26 cellular contexts compared by ENCODE assay signal in genomic region chr14:23580152-23580926, GRCh38. TPM values are rescaled to one million over a fixed set of nuclear protein-coding genes. Genes with fewer than 3 reads are reported as not detected.
DNase-seq lines count a peak whose midpoint lies in the region; ATAC-seq, FAIRE-seq and TF ChIP-seq lines count a peak whose summit lies in the region.
"Had no signal": no experiment of that assay in that cellular context is flagged by ENCODE, and none has a peak within 500 bp of the region (broad histone marks: within the 10 kb centered on the region; RNA-seq: fewer than 3 reads in every experiment).

No MANE protein-coding gene starts in this region.

- H3K27ac Mint-ChIP-seq in stimulated activated naive CD8-positive, alpha-beta T cell treated with anti-CD3 and anti-CD28 coated beads, Interleukin-15, amount 100 ng/mL, for 72 hours, result no peak overlapping the region
- no peak overlapping the region for H3K27ac Mint-ChIP-seq in type B pancreatic cell
- H3K27ac Mint-ChIP-seq: CD4-positive, alpha-beta memory T cell had no signal

- H3K9me3 Mint-ChIP-seq in stimulated activated naive CD8-positive, alpha-beta T cell treated with anti-CD3 and anti-CD28 coated beads, Interleukin-15, amount 100 ng/mL, for 72 hours, result no peaks in the 10 kb centered on the region
- H3K9me3 Mint-ChIP-seq in type B pancreatic cell, result no peaks in the 10 kb centered on the region
- H3K9me3 Mint-ChIP-seq: CD4-positive, alpha-beta memory T cell had no signal

- FAIRE-seq in H1 (lab: Jason Lieb, UNC), result no peak
- FAIRE-seq: H54 had no signal

- no peaks in the 10 kb centered on the region for H3K36me3 Mint-ChIP-seq in type B pancreatic cell
- H3K36me3 Mint-ChIP-seq: CD4-positive, alpha-beta memory T cell had no signal

- no peak overlapping the region for H2AK5ac ChIP-seq in H1 (ENCODE audit: low read depth, low read length)

- H2BK120ac ChIP-seq in H1 (replicated peaks; ENCODE audit: low read depth, low read length), result no peak overlapping the region

- H3K9ac ChIP-seq in H1 (replicated peaks in 1 of 4; ENCODE audit: extremely low read depth in 1 of 4, low read depth in 3 of 4, low read length in 3 of 4), result no peak overlapping the region
- H3K9ac ChIP-seq: BLaER1 had no signal

- H3K18ac ChIP-seq in H1 (ENCODE audit: extremely low read depth, low read length), result no peak overlapping the region; the same call in none of the 2 replicates

- no peak for TF ChIP-seq POLR2A in H1 (IDR thresholded peaks at IDR 0.05; ENCODE audit: control extremely low read depth in 1 of 2, low read depth in 2 of 2, low read length in 2 of 2)

- peaks cover 18% of the 10 kb centered on the region; the same call in 1 of the 2 replicates for H3K23me2 ChIP-seq in H1 (ENCODE audit: low read depth, low read length)

- H2BK12ac ChIP-seq in H1 (ENCODE audit: low read depth, low read length), result peak overlapping the region; percentile 80; the same call in 1 of the 2 replicates

- no peak for DNase-seq in stimulated activated naive CD8-positive, alpha-beta T cell treated with anti-CD3 and anti-CD28 coated beads, Interleukin-15, amount 100 ng/mL, for 72 hours
- DNase-seq in stimulated activated naive CD8-positive, alpha-beta T cell treated with anti-CD3 and anti-CD28 coated beads, Interleukin-15, Interleukin-2, amounts not matched to agents 100 U/mL and 50 U/mL, for 24 hours, result no peak
- DNase-seq in H1 (ENCODE audit: low read depth in 1 of 2, low spot score in 2 of 2), result no peak
- DNase-seq in mesenteric fat pad (ENCODE audit: low spot score), result peak; percentile 45
- peak; percentile 65 for DNase-seq in type B pancreatic cell (ENCODE audit: extremely low spot score, unreplicated experiment)
- no peak for DNase-seq in NCI-H526 treated with DMSO at 0.1 percent for 48 hours (lab: John Stamatoyannopoulos, UW)
- DNase-seq in NCI-H2171 (lab: John Stamatoyannopoulos, UW), result no peak
- DNase-seq: Calu3; CD4-positive, alpha-beta memory T cell; GF-D8; IMR-90; Karpas-422; MG63; NCI-H1048; NCI-H1436; NCI-H2029; NCI-H2171 treated with DMSO at 0.1 percent for 48 hours; NCI-H446; NCI-H69; SJCRH30 had no signal

- ATAC-seq in stimulated activated naive CD8-positive, alpha-beta T cell treated with anti-CD3 and anti-CD28 coated beads, Interleukin-15, amount 100 ng/mL, for 72 hours, result peak; percentile 19
- ATAC-seq in stimulated activated naive CD8-positive, alpha-beta T cell treated with anti-CD3 and anti-CD28 coated beads, Interleukin-15, Interleukin-2, amounts not matched to agents 100 U/mL and 50 U/mL, for 24 hours, result no peak
- ATAC-seq in HG03432 (IDR thresholded peaks at IDR 0.05; ENCODE audit: unreplicated experiment), result no peak
- ATAC-seq: Panc1 had no signal

- H3K56ac ChIP-seq in H1 (replicated peaks; ENCODE audit: insufficient read length, low read depth, low read length), result no peak overlapping the region

- H3K4me3 Mint-ChIP-seq in stimulated activated naive CD8-positive, alpha-beta T cell treated with anti-CD3 and anti-CD28 coated beads, Interleukin-15, amount 100 ng/mL, for 72 hours, result no peak overlapping the region
- no peak overlapping the region for H3K4me3 Mint-ChIP-seq in type B pancreatic cell
- H3K4me3 Mint-ChIP-seq: CD4-positive, alpha-beta memory T cell had no signal

- peak overlapping the region; percentile 77; the same call in 1 of the 2 replicates for H2BK15ac ChIP-seq in H1 (ENCODE audit: low read length)

- H4K91ac ChIP-seq in H1 (replicated peaks; ENCODE audit: insufficient read length, low read length), result no peak overlapping the region

- H3K23ac ChIP-seq in H1 (ENCODE audit: insufficient read length), result no peak overlapping the region

- H3K36me3 ChIP-seq in H1 (ENCODE audit: control insufficient read depth in 2 of 4, insufficient read depth in 4 of 4, low read length in 3 of 4), result peaks cover 0 to 4% (median 0%) of the 10 kb centered on the region in 4 experiments; a peak in 1 of 8 replicates
- H3K36me3 ChIP-seq: BLaER1, MG63, SJCRH30 had no signal

- CTCF ChIA-PET in H1 (lab: Charles Lee; ENCODE audit: partially characterized antibody), result interaction anchor here (1.1 to 2.4 kb wide), 10 partner anchors 9 to 500 kb away, joined by 3 to 7 read pairs (median 4); no protein-coding TSS in a partner anchor

- POLR2A ChIA-PET in H1 (lab: Charles Lee; ENCODE audit: partially characterized antibody), result interaction anchor here (0.6 to 3.8 kb wide), 5 partner anchors 12 to 114 kb away, joined by 3 to 14 read pairs (median 6); partner anchors contain the start of gene AP1G2

- H3K79me1 ChIP-seq in H1 (ENCODE audit: low read depth, low read length), result no peaks in the 10 kb centered on the region

- TF ChIP-seq EP300 in H1 (IDR thresholded peaks at IDR 0.05; ENCODE audit: borderline replicate concordance in 1 of 2, low read depth in 2 of 2, low read length in 2 of 2), result no peak

- H3K14ac ChIP-seq in H1 (ENCODE audit: insufficient read length), result no peak overlapping the region

- H3K79me2 ChIP-seq in H1 (ENCODE audit: control insufficient read depth in 1 of 2, insufficient read depth in 2 of 2, low read length in 2 of 2), result no peaks in the 10 kb centered on the region

- no peaks in the 10 kb centered on the region; a peak in 1 of 4 replicates for H3K9me3 ChIP-seq in H1 (ENCODE audit: insufficient read depth in 2 of 2, low read depth in 1 of 2, low read length in 1 of 2)
- H3K9me3 ChIP-seq: MG63, SJCRH30 had no signal

- TF ChIP-seq CTCF in H1 (IDR thresholded peaks at IDR 0.05; ENCODE audit: control extremely low read depth in 1 of 3, insufficient read depth in 1 of 3, low read depth in 1 of 3, low read length in 3 of 3) (no peak), type B pancreatic cell (conservative IDR thresholded peaks at IDR 0.05) (no peak)

- H2AFZ ChIP-seq in H1 (ENCODE audit: low read length), result no peak overlapping the region; the same call in 1 of the 2 replicates

- TF ChIP-seq RAD21 in H1 (IDR thresholded peaks at IDR 0.05 in 1 of 2, conservative IDR thresholded peaks at IDR 0.05 in 1 of 2; ENCODE audit: low read depth in 2 of 2, low read length in 2 of 2), result no peak

- H3K4ac ChIP-seq in H1 (replicated peaks; ENCODE audit: insufficient read length, low read depth, low read length), result no peak overlapping the region

- H2BK20ac ChIP-seq in H1 (ENCODE audit: low read length), result no peak overlapping the region

- peak overlapping the region; percentile 4; the same call in 1 of the 2 replicates for H4K8ac ChIP-seq in H1 (ENCODE audit: extremely low read depth, insufficient read depth, low read length)

- peaks cover 5 to 13% (median 9%) of the 10 kb centered on the region in 4 experiments; a peak in 6 of 7 replicates for H3K4me1 ChIP-seq in H1 (replicated peaks in 1 of 4; ENCODE audit: control insufficient read depth in 3 of 4, insufficient read depth in 4 of 4, low read length in 3 of 4)
- H3K4me1 ChIP-seq: SJCRH30 had no signal

- peak overlapping the region in 1 of 2 experiments; percentile 1; a peak in 1 of 4 replicates for H3K4me2 ChIP-seq in H1 (ENCODE audit: insufficient read depth in 1 of 2, low read depth in 2 of 2, low read length in 2 of 2)
- H3K4me2 ChIP-seq: BLaER1 had no signal

- H2BK5ac ChIP-seq in H1 (ENCODE audit: low read depth, low read length), result no peak overlapping the region

- peaks cover 33% of the 10 kb centered on the region for H3K4me1 Mint-ChIP-seq in stimulated activated naive CD8-positive, alpha-beta T cell treated with anti-CD3 and anti-CD28 coated beads, Interleukin-15, amount 100 ng/mL, for 72 hours
- H3K4me1 Mint-ChIP-seq in type B pancreatic cell (ENCODE audit: unreplicated experiment), result no peaks in the 10 kb centered on the region

- no peak overlapping the region for H3K4me3 ChIP-seq in H1 (ENCODE audit: extremely low read depth in 1 of 4, insufficient read depth in 2 of 4, low read depth in 3 of 4, low read length in 4 of 4)
- H3K4me3 ChIP-seq: BLaER1, MG63, SJCRH30 had no signal

- H4K20me1 ChIP-seq in H1 (replicated peaks in 1 of 2; ENCODE audit: control insufficient read depth in 1 of 2, insufficient read depth in 2 of 2, low read length in 2 of 2), result peaks cover 2% of the 10 kb centered on the region in 2 experiments
- H4K20me1 ChIP-seq: BLaER1 had no signal

- H3K27ac ChIP-seq in H1 (ENCODE audit: low read depth, low read length), result no peak overlapping the region
- H3K27ac ChIP-seq: BLaER1, SJCRH30 had no signal

- 92% methylated on average over 15 of the region's 24 CpGs; no CpG with 5 or more reads in 1 of the 2 experiments for WGBS in H1 (ENCODE audit: extremely low coverage in 1 of 2, insufficient coverage in 1 of 2, insufficient read length in 1 of 2, insufficient replicate concordance in 2 of 2, low coverage in 1 of 2, low lambda C conversion rate in 2 of 2, missing lambda C conversion rate in 1 of 2), 2 experiments

- peaks cover 14 to 25% (median 20%) of the 10 kb centered on the region in 4 experiments; a peak in 6 of 7 replicates for H3K27me3 ChIP-seq in H1 (replicated peaks in 1 of 4; ENCODE audit: control insufficient read depth in 3 of 4, extremely low read depth in 1 of 4, insufficient read depth in 3 of 4, low read length in 3 of 4)
- H3K27me3 ChIP-seq: MG63, SJCRH30 had no signal

- no peak overlapping the region for H4K5ac ChIP-seq in H1 (ENCODE audit: insufficient read length, low read depth, low read length)

- peaks cover 62% of the 10 kb centered on the region for H3K27me3 Mint-ChIP-seq in stimulated activated naive CD8-positive, alpha-beta T cell treated with anti-CD3 and anti-CD28 coated beads, Interleukin-15, amount 100 ng/mL, for 72 hours
- peaks cover 65% of the 10 kb centered on the region for H3K27me3 Mint-ChIP-seq in type B pancreatic cell

RNA-seq across cellular contexts. Expression of gene JPH4, which starts 1.7 kb away (rescaled TPM):
- 46.4 and 46.7 TPM in 2 replicates for total RNA-seq in H1 (2021; fragmentation: NEBNext Ultra II Directional; extraction: Animal tissue kit (Norgen Biotek cat#: 25700))
- 23.9 and 35.0 TPM in 2 replicates for polyA plus RNA-seq in H1 (2011; rRNA removed)
- 31.2 TPM for polyA plus RNA-seq in H1 (2011; cell fraction: cytosol; rRNA removed)
- 48.6 TPM for polyA plus RNA-seq in H1 (2011; cell fraction: nucleus; rRNA removed)
- 20.3 to 33.0 TPM (median 27.2 TPM) in 4 replicates for polyA plus RNA-seq in H1 (2012, experiment 1 of 2)
- 23.3 TPM for polyA plus RNA-seq in H1 (2012, experiment 2 of 2)
- 23.9 TPM for polyA plus RNA-seq in H1 (2013, experiment 1 of 2)
- 23.3 TPM for polyA plus RNA-seq in H1 (2013, experiment 2 of 2)
- 11.2 and 13.2 TPM in 2 replicates for polyA minus RNA-seq in H1 (2011; rRNA and poly(A)+ RNA removed)
- 19.1 TPM for polyA minus RNA-seq in H1 (2011; cell fraction: cytosol; rRNA and poly(A)+ RNA removed)
- polyA minus RNA-seq in H1 (2011; cell fraction: nucleus; rRNA and poly(A)+ RNA removed), result 24.3 TPM
- total RNA-seq in mesenteric fat pad, result 1.1 TPM
- 0.33 and 8.3 TPM in 2 replicates for total RNA-seq in type B pancreatic cell (ENCODE audit: low replicate concordance)
- total RNA-seq: A673; Calu3; CD4-positive, alpha-beta memory T cell; HT-29; IMR-90 had no signal
- polyA plus RNA-seq: IMR-90 had no signal

RNA-seq across cellular contexts. Expression of gene AP1G2, which starts 12.7 kb away (rescaled TPM):
- total RNA-seq in H1 (2021; fragmentation: NEBNext Ultra II Directional; extraction: Animal tissue kit (Norgen Biotek cat#: 25700)), result 70.1 and 70.9 TPM in 2 replicates
- 134 and 162 TPM in 2 replicates for polyA plus RNA-seq in H1 (2011; rRNA removed)
- 149 TPM for polyA plus RNA-seq in H1 (2011; cell fraction: cytosol; rRNA removed)
- polyA plus RNA-seq in H1 (2011; cell fraction: nucleus; rRNA removed), result 1,259 TPM
- 88.4 to 117 TPM (median 102 TPM) in 4 replicates for polyA plus RNA-seq in H1 (2012, experiment 1 of 2)
- polyA plus RNA-seq in H1 (2012, experiment 2 of 2), result 65.4 TPM
- polyA plus RNA-seq in H1 (2013, experiment 1 of 2), result 65.1 TPM
- polyA plus RNA-seq in H1 (2013, experiment 2 of 2), result 60.0 TPM
- 116 and 124 TPM in 2 replicates for polyA minus RNA-seq in H1 (2011; rRNA and poly(A)+ RNA removed)
- polyA minus RNA-seq in H1 (2011; cell fraction: cytosol; rRNA and poly(A)+ RNA removed), result 57.8 TPM
- 206 TPM for polyA minus RNA-seq in H1 (2011; cell fraction: nucleus; rRNA and poly(A)+ RNA removed)
- total RNA-seq in mesenteric fat pad (32.8 TPM), type B pancreatic cell (ENCODE audit: low replicate concordance) (156 and 170 TPM in 2 replicates)
- total RNA-seq: SJCRH30 had no signal

RNA-seq across cellular contexts. Expression of gene THTPA, which starts 24.3 kb away (rescaled TPM):
- total RNA-seq in H1 (2021; fragmentation: NEBNext Ultra II Directional; extraction: Animal tissue kit (Norgen Biotek cat#: 25700)), result 14.8 and 16.6 TPM in 2 replicates
- polyA plus RNA-seq in H1 (2011; rRNA removed), result 19.0 and 23.4 TPM in 2 replicates
- polyA plus RNA-seq in H1 (2011; cell fraction: cytosol; rRNA removed), result 16.2 TPM
- polyA plus RNA-seq in H1 (2011; cell fraction: nucleus; rRNA removed), result 16.0 TPM
- 14.7 to 21.8 TPM (median 19.2 TPM) in 4 replicates for polyA plus RNA-seq in H1 (2012, experiment 1 of 2)
- 25.1 TPM for polyA plus RNA-seq in H1 (2012, experiment 2 of 2)
- 7.0 TPM for polyA plus RNA-seq in H1 (2013, experiment 1 of 2)
- polyA plus RNA-seq in H1 (2013, experiment 2 of 2), result 8.4 TPM
- polyA minus RNA-seq in H1 (2011; rRNA and poly(A)+ RNA removed), result 16.4 and 30.4 TPM in 2 replicates
- 6.2 TPM for polyA minus RNA-seq in H1 (2011; cell fraction: cytosol; rRNA and poly(A)+ RNA removed)
- 14.0 TPM for polyA minus RNA-seq in H1 (2011; cell fraction: nucleus; rRNA and poly(A)+ RNA removed)
- total RNA-seq in mesenteric fat pad (16.7 TPM), type B pancreatic cell (ENCODE audit: low replicate concordance) (14.3 and 16.4 TPM in 2 replicates)

RNA-seq across cellular contexts. Expression of gene ZFHX2, which starts 28.8 kb away (rescaled TPM):
- 27.0 and 28.6 TPM in 2 replicates for total RNA-seq in H1 (2021; fragmentation: NEBNext Ultra II Directional; extraction: Animal tissue kit (Norgen Biotek cat#: 25700))
- 2.7 and 3.7 TPM in 2 replicates for polyA plus RNA-seq in H1 (2011; rRNA removed)
- 1.7 TPM for polyA plus RNA-seq in H1 (2011; cell fraction: cytosol; rRNA removed)
- 7.3 TPM for polyA plus RNA-seq in H1 (2011; cell fraction: nucleus; rRNA removed)
- polyA plus RNA-seq in H1 (2012, experiment 1 of 2), result 14.7 to 22.4 TPM (median 19.8 TPM) in 4 replicates
- 7.9 TPM for polyA plus RNA-seq in H1 (2012, experiment 2 of 2)
- 13.2 TPM for polyA plus RNA-seq in H1 (2013, experiment 1 of 2)
- 12.1 TPM for polyA plus RNA-seq in H1 (2013, experiment 2 of 2)
- 6.0 and 8.5 TPM in 2 replicates for polyA minus RNA-seq in H1 (2011; rRNA and poly(A)+ RNA removed)
- 15.5 TPM for polyA minus RNA-seq in H1 (2011; cell fraction: cytosol; rRNA and poly(A)+ RNA removed)
- 13.7 TPM for polyA minus RNA-seq in H1 (2011; cell fraction: nucleus; rRNA and poly(A)+ RNA removed)
- total RNA-seq in mesenteric fat pad (3.1 TPM), type B pancreatic cell (ENCODE audit: low replicate concordance) (5.6 and 11.1 TPM in 2 replicates)
- polyA plus RNA-seq: CD4-positive, alpha-beta memory T cell had no signal

RNA-seq across cellular contexts. Expression of gene DHRS2, which starts 55.8 kb away (rescaled TPM):
- 0.44 and 1.1 TPM in 2 replicates for total RNA-seq in H1 (2021; fragmentation: NEBNext Ultra II Directional; extraction: Animal tissue kit (Norgen Biotek cat#: 25700))
- 3.5 and 4.4 TPM in 2 replicates for polyA plus RNA-seq in H1 (2011; rRNA removed)
- polyA plus RNA-seq in H1 (2011; cell fraction: cytosol; rRNA removed), result 6.2 TPM
- polyA plus RNA-seq in H1 (2011; cell fraction: nucleus; rRNA removed), result 5.7 TPM
- 0.91 to 2.7 TPM (median 1.8 TPM) in 4 replicates for polyA plus RNA-seq in H1 (2012, experiment 1 of 2)
- polyA plus RNA-seq in H1 (2012, experiment 2 of 2), result 0.72 TPM
- polyA plus RNA-seq in H1 (2013, experiment 1 of 2), result 1.5 TPM
- polyA plus RNA-seq in H1 (2013, experiment 2 of 2), result 1.2 TPM
- 4.0 and 4.9 TPM in 2 replicates for polyA minus RNA-seq in H1 (2011; rRNA and poly(A)+ RNA removed)
- 0.81 TPM for polyA minus RNA-seq in H1 (2011; cell fraction: cytosol; rRNA and poly(A)+ RNA removed)
- 7.5 TPM for polyA minus RNA-seq in H1 (2011; cell fraction: nucleus; rRNA and poly(A)+ RNA removed)
- total RNA-seq in mesenteric fat pad (not detected), type B pancreatic cell (ENCODE audit: low replicate concordance) (1.4 and 3.3 TPM in 2 replicates)
- total RNA-seq: CD4-positive, alpha-beta memory T cell had no signal
- polyA plus RNA-seq: CD4-positive, alpha-beta memory T cell had no signal

Comparison
In these comparisons a context has a peak if more than half of its experiments do, and no peak if none do; other contexts are left out.
1. DNase-seq: peak in mesenteric fat pad (single experiment) and type B pancreatic cell (single experiment); none in stimulated activated naive CD8-positive, alpha-beta T cell treated with anti-CD3 and anti-CD28 coated beads, Interleukin-15, amount 100 ng/mL, for 72 hours (0 of 2), stimulated activated naive CD8-positive, alpha-beta T cell treated with anti-CD3 and anti-CD28 coated beads, Interleukin-15, Interleukin-2, amounts not matched to agents 100 U/mL and 50 U/mL, for 24 hours (single experiment), H1 (0 of 2), NCI-H526 treated with DMSO at 0.1 percent for 48 hours (single experiment) and NCI-H2171 (single experiment).